Comparison of ENCODE assay signal across 1 cellular context in the genomic region with DNA sequence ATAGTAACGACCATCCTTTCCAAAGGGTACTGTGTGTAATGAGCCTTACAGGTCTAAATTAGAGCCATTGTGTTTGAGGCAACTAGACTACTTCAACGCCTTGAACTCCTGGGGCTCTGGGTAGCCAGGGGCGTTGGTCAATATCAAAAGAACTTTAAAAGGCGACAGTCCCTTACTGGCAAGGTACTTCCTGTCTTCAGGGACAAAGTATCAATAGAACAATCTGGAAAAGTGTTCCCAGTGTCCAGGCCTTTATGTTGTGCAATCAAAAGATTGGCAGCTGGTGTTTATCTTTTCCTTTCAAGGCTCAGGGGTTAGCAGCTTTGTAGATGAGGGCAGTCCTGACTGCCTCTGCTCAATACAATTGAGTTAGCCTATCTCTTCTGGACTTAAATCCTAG.
TF ChIP-seq lines count a peak whose summit lies in the region.

No MANE protein-coding gene starts in this region.

TF ChIP-seq in HepG2, 621 proteins besides CTCF, POLR2A, EP300 and RAD21 (continued from another document):
- TF ChIP-seq, protein P1, sequence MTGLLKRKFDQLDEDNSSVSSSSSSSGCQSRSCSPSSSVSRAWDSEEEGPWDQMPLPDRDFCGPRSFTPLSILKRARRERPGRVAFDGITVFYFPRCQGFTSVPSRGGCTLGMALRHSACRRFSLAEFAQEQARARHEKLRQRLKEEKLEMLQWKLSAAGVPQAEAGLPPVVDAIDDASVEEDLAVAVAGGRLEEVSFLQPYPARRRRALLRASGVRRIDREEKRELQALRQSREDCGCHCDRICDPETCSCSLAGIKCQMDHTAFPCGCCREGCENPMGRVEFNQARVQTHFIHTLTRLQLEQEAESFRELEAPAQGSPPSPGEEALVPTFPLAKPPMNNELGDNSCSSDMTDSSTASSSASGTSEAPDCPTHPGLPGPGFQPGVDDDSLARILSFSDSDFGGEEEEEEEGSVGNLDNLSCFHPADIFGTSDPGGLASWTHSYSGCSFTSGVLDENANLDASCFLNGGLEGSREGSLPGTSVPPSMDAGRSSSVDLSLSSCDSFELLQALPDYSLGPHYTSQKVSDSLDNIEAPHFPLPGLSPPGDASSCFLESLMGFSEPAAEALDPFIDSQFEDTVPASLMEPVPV (CRISPR knock-in tag; IDR thresholded peaks at IDR 0.05): no peak
- TF ChIP-seq RCOR2 (CRISPR knock-in tag; IDR thresholded peaks at IDR 0.05) (peak; percentile 67; the same call in 1 of the 2 replicates), ZBTB39 (CRISPR knock-in tag; IDR thresholded peaks at IDR 0.05) (no peak), ARID5B (CRISPR knock-in tag; IDR thresholded peaks at IDR 0.05) (peak; percentile 83), FOXP1 (IDR thresholded peaks at IDR 0.05) (no peak), FOXP1 (CRISPR knock-in tag; IDR thresholded peaks at IDR 0.05) (peak; percentile 57; the same call in 1 of the 2 replicates), FLYWCH1 (CRISPR knock-in tag; IDR thresholded peaks at IDR 0.05) (no peak), ZNF788 (CRISPR knock-in tag; IDR thresholded peaks at IDR 0.05; ENCODE audit: borderline replicate concordance) (no peak), SMAD3 (CRISPR knock-in tag; IDR thresholded peaks at IDR 0.05) (no peak), KMT2A (CRISPR knock-in tag; IDR thresholded peaks at IDR 0.05) (no peak), ADNP (CRISPR knock-in tag; IDR thresholded peaks at IDR 0.05) (no peak), ZNF350 (CRISPR knock-in tag; IDR thresholded peaks at IDR 0.05; ENCODE audit: borderline replicate concordance, low read depth) (no peak), ZNF75D (CRISPR knock-in tag; IDR thresholded peaks at IDR 0.05; ENCODE audit: borderline replicate concordance) (no peak), TOE1 (CRISPR knock-in tag; IDR thresholded peaks at IDR 0.05) (no peak), PHB2 (IDR thresholded peaks at IDR 0.05; ENCODE audit: partially characterized antibody) (no peak), ZNF460 (CRISPR knock-in tag; IDR thresholded peaks at IDR 0.05; ENCODE audit: borderline replicate concordance) (no peak), LCORL (IDR thresholded peaks at IDR 0.05) (no peak), LCORL (CRISPR knock-in tag; IDR thresholded peaks at IDR 0.05) (no peak)
- TF ChIP-seq, protein P2, sequence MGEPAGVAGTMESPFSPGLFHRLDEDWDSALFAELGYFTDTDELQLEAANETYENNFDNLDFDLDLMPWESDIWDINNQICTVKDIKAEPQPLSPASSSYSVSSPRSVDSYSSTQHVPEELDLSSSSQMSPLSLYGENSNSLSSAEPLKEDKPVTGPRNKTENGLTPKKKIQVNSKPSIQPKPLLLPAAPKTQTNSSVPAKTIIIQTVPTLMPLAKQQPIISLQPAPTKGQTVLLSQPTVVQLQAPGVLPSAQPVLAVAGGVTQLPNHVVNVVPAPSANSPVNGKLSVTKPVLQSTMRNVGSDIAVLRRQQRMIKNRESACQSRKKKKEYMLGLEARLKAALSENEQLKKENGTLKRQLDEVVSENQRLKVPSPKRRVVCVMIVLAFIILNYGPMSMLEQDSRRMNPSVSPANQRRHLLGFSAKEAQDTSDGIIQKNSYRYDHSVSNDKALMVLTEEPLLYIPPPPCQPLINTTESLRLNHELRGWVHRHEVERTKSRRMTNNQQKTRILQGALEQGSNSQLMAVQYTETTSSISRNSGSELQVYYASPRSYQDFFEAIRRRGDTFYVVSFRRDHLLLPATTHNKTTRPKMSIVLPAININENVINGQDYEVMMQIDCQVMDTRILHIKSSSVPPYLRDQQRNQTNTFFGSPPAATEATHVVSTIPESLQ (CRISPR knock-in tag; conservative IDR thresholded peaks at IDR 0.05): no peak
- TF ChIP-seq, protein P3, sequence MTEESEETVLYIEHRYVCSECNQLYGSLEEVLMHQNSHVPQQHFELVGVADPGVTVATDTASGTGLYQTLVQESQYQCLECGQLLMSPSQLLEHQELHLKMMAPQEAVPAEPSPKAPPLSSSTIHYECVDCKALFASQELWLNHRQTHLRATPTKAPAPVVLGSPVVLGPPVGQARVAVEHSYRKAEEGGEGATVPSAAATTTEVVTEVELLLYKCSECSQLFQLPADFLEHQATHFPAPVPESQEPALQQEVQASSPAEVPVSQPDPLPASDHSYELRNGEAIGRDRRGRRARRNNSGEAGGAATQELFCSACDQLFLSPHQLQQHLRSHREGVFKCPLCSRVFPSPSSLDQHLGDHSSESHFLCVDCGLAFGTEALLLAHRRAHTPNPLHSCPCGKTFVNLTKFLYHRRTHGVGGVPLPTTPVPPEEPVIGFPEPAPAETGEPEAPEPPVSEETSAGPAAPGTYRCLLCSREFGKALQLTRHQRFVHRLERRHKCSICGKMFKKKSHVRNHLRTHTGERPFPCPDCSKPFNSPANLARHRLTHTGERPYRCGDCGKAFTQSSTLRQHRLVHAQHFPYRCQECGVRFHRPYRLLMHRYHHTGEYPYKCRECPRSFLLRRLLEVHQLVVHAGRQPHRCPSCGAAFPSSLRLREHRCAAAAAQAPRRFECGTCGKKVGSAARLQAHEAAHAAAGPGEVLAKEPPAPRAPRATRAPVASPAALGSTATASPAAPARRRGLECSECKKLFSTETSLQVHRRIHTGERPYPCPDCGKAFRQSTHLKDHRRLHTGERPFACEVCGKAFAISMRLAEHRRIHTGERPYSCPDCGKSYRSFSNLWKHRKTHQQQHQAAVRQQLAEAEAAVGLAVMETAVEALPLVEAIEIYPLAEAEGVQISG (CRISPR knock-in tag; IDR thresholded peaks at IDR 0.05): no peak
- TF ChIP-seq, protein P4, sequence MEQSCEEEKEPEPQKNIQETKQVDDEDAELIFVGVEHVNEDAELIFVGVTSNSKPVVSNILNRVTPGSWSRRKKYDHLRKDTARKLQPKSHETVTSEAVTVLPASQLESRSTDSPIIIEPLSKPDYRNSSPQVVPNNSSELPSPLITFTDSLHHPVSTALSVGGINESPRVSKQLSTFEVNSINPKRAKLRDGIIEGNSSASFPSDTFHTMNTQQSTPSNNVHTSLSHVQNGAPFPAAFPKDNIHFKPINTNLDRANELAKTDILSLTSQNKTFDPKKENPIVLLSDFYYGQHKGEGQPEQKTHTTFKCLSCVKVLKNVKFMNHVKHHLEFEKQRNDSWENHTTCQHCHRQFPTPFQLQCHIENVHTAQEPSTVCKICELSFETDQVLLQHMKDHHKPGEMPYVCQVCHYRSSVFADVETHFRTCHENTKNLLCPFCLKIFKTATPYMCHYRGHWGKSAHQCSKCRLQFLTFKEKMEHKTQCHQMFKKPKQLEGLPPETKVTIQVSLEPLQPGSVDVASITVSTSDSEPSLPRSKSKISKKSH (CRISPR knock-in tag; IDR thresholded peaks at IDR 0.05; ENCODE audit: borderline replicate concordance): no peak
- TF ChIP-seq, protein P5, sequence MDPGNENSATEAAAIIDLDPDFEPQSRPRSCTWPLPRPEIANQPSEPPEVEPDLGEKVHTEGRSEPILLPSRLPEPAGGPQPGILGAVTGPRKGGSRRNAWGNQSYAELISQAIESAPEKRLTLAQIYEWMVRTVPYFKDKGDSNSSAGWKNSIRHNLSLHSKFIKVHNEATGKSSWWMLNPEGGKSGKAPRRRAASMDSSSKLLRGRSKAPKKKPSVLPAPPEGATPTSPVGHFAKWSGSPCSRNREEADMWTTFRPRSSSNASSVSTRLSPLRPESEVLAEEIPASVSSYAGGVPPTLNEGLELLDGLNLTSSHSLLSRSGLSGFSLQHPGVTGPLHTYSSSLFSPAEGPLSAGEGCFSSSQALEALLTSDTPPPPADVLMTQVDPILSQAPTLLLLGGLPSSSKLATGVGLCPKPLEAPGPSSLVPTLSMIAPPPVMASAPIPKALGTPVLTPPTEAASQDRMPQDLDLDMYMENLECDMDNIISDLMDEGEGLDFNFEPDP (CRISPR knock-in tag; conservative IDR thresholded peaks at IDR 0.05): no peak
- TF ChIP-seq, protein P6, sequence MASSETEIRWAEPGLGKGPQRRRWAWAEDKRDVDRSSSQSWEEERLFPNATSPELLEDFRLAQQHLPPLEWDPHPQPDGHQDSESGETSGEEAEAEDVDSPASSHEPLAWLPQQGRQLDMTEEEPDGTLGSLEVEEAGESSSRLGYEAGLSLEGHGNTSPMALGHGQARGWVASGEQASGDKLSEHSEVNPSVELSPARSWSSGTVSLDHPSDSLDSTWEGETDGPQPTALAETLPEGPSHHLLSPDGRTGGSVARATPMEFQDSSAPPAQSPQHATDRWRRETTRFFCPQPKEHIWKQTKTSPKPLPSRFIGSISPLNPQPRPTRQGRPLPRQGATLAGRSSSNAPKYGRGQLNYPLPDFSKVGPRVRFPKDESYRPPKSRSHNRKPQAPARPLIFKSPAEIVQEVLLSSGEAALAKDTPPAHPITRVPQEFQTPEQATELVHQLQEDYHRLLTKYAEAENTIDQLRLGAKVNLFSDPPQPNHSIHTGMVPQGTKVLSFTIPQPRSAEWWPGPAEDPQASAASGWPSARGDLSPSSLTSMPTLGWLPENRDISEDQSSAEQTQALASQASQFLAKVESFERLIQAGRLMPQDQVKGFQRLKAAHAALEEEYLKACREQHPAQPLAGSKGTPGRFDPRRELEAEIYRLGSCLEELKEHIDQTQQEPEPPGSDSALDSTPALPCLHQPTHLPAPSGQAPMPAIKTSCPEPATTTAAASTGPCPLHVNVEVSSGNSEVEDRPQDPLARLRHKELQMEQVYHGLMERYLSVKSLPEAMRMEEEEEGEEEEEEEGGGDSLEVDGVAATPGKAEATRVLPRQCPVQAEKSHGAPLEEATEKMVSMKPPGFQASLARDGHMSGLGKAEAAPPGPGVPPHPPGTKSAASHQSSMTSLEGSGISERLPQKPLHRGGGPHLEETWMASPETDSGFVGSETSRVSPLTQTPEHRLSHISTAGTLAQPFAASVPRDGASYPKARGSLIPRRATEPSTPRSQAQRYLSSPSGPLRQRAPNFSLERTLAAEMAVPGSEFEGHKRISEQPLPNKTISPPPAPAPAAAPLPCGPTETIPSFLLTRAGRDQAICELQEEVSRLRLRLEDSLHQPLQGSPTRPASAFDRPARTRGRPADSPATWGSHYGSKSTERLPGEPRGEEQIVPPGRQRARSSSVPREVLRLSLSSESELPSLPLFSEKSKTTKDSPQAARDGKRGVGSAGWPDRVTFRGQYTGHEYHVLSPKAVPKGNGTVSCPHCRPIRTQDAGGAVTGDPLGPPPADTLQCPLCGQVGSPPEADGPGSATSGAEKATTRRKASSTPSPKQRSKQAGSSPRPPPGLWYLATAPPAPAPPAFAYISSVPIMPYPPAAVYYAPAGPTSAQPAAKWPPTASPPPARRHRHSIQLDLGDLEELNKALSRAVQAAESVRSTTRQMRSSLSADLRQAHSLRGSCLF (CRISPR knock-in tag; IDR thresholded peaks at IDR 0.05; ENCODE audit: borderline replicate concordance): no peak
